1 cellular context compared by ENCODE assay signal in the genomic region with DNA sequence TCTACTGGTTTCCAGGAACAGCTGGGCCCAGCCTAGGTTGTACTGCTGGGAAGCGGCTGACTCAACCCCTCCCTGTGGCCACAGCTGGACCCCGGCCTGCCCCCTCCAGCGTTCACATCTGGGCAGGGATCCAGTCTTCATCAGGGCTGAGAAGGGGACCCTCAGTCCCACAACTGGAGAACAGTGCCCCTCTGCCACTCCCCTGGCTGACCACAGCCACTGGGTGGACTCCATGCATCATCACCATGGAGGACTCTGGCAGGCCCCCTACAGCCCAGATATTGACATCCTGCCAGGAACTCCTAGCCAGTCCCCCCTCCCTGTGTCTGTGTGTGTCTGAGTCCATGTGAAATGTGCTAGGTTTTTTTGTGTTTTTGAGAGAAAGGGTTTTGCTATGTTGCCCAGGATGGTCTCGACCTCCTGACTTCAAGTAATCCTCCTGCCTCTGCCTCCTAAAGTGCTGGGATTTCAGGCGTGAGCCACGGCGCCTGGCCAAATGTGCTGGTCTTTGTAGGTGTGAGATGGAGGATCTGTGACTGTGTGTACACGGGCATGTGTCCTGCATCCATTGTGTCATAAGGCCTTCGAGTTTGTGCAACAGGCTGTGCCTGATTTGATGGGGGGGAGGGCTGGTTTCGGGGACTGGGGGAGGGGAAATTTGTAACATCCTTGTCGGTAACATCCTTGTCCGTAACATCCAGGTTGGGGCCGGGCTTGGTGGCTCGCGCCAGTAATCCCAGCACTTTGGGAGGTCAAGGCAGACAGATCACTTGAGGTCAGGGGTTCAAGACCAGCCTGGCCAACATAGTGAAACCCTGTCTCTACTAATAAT.
A peak's percentile ranks its signal among the peaks of the same experiment; 100 is the strongest.
TF ChIP-seq lines count a peak whose summit lies in the region.

No MANE protein-coding gene starts in this region.

TF ChIP-seq in HepG2, 621 proteins besides CTCF, POLR2A, EP300 and RAD21 (continued from another document):
- TF ChIP-seq ZMYM4 (CRISPR knock-in tag; IDR thresholded peaks at IDR 0.05), result no peak
- TF ChIP-seq, protein P1, sequence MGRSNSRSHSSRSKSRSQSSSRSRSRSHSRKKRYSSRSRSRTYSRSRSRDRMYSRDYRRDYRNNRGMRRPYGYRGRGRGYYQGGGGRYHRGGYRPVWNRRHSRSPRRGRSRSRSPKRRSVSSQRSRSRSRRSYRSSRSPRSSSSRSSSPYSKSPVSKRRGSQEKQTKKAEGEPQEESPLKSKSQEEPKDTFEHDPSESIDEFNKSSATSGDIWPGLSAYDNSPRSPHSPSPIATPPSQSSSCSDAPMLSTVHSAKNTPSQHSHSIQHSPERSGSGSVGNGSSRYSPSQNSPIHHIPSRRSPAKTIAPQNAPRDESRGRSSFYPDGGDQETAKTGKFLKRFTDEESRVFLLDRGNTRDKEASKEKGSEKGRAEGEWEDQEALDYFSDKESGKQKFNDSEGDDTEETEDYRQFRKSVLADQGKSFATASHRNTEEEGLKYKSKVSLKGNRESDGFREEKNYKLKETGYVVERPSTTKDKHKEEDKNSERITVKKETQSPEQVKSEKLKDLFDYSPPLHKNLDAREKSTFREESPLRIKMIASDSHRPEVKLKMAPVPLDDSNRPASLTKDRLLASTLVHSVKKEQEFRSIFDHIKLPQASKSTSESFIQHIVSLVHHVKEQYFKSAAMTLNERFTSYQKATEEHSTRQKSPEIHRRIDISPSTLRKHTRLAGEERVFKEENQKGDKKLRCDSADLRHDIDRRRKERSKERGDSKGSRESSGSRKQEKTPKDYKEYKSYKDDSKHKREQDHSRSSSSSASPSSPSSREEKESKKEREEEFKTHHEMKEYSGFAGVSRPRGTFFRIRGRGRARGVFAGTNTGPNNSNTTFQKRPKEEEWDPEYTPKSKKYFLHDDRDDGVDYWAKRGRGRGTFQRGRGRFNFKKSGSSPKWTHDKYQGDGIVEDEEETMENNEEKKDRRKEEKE (IDR thresholded peaks at IDR 0.05), result no peak
- TF ChIP-seq, protein P2, sequence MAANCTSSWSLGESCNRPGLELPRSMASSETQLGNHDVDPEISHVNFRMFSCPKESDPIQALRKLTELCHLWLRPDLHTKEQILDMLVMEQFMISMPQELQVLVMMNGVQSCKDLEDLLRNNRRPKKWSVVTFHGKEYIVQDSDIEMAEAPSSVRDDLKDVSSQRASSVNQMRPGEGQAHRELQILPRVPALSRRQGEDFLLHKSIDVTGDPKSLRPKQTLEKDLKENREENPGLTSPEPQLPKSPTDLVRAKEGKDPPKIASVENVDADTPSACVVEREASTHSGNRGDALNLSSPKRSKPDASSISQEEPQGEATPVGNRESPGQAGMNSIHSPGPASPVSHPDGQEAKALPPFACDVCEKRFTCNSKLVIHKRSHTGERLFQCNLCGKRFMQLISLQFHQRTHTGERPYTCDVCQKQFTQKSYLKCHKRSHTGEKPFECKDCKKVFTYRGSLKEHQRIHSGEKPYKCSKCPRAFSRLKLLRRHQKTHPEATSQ (CRISPR knock-in tag; IDR thresholded peaks at IDR 0.05; ENCODE audit: borderline replicate concordance), result no peak
- peak; percentile 60; the same call in 1 of the 2 replicates for TF ChIP-seq MAZ (IDR thresholded peaks at IDR 0.05; ENCODE audit: borderline replicate concordance, low read depth, low read length)
- no peak for TF ChIP-seq MAZ (CRISPR knock-in tag; IDR thresholded peaks at IDR 0.05; ENCODE audit: low read depth)
- no peak for TF ChIP-seq KDM1A (CRISPR knock-in tag; IDR thresholded peaks at IDR 0.05)
- no peak for TF ChIP-seq ONECUT2 (CRISPR knock-in tag; IDR thresholded peaks at IDR 0.05)
- no peak for TF ChIP-seq STAT5B (CRISPR knock-in tag; IDR thresholded peaks at IDR 0.05)
- no peak for TF ChIP-seq HOXA7 (CRISPR knock-in tag; IDR thresholded peaks at IDR 0.05)
- no peak for TF ChIP-seq ZKSCAN1 (IDR thresholded peaks at IDR 0.05; ENCODE audit: low read length)
- TF ChIP-seq ZNF761 (CRISPR knock-in tag; conservative IDR thresholded peaks at IDR 0.05), result no peak
- TF ChIP-seq MEIS2 (CRISPR knock-in tag; IDR thresholded peaks at IDR 0.05), result no peak
- peak; percentile 20; the same call in 1 of the 2 replicates for TF ChIP-seq CREM (IDR thresholded peaks at IDR 0.05)
- no peak for TF ChIP-seq CREM (CRISPR knock-in tag; IDR thresholded peaks at IDR 0.05)
- TF ChIP-seq, protein P3, sequence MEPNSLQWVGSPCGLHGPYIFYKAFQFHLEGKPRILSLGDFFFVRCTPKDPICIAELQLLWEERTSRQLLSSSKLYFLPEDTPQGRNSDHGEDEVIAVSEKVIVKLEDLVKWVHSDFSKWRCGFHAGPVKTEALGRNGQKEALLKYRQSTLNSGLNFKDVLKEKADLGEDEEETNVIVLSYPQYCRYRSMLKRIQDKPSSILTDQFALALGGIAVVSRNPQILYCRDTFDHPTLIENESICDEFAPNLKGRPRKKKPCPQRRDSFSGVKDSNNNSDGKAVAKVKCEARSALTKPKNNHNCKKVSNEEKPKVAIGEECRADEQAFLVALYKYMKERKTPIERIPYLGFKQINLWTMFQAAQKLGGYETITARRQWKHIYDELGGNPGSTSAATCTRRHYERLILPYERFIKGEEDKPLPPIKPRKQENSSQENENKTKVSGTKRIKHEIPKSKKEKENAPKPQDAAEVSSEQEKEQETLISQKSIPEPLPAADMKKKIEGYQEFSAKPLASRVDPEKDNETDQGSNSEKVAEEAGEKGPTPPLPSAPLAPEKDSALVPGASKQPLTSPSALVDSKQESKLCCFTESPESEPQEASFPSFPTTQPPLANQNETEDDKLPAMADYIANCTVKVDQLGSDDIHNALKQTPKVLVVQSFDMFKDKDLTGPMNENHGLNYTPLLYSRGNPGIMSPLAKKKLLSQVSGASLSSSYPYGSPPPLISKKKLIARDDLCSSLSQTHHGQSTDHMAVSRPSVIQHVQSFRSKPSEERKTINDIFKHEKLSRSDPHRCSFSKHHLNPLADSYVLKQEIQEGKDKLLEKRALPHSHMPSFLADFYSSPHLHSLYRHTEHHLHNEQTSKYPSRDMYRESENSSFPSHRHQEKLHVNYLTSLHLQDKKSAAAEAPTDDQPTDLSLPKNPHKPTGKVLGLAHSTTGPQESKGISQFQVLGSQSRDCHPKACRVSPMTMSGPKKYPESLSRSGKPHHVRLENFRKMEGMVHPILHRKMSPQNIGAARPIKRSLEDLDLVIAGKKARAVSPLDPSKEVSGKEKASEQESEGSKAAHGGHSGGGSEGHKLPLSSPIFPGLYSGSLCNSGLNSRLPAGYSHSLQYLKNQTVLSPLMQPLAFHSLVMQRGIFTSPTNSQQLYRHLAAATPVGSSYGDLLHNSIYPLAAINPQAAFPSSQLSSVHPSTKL (CRISPR knock-in tag; IDR thresholded peaks at IDR 0.05), result peak; percentile 5; the same call in 1 of the 2 replicates
- peak; percentile 32; the same call in 1 of the 2 replicates for TF ChIP-seq BCL6 (CRISPR knock-in tag; IDR thresholded peaks at IDR 0.05)
- no peak for TF ChIP-seq ZNF564 (CRISPR knock-in tag; IDR thresholded peaks at IDR 0.05)
- peak; percentile 41; the same call in 1 of the 2 replicates for TF ChIP-seq CEBPB (IDR thresholded peaks at IDR 0.05; ENCODE audit: borderline replicate concordance, low read depth, low read length)
- no peak for TF ChIP-seq ZNF251 (CRISPR knock-in tag; IDR thresholded peaks at IDR 0.05)
- no peak for TF ChIP-seq ZNF616 (CRISPR knock-in tag; IDR thresholded peaks at IDR 0.05; ENCODE audit: low read depth)
- TF ChIP-seq HNF4G (IDR thresholded peaks at IDR 0.05; ENCODE audit: borderline replicate concordance, low read depth, low read length), result no peak
- 0 out of 2 replicates have a peak, but pooled peaks have one; percentile 25 for TF ChIP-seq HNF4G (CRISPR knock-in tag; IDR thresholded peaks at IDR 0.05; ENCODE audit: borderline replicate concordance, low read depth)
- no peak for TF ChIP-seq KDM5B (CRISPR knock-in tag; IDR thresholded peaks at IDR 0.05; ENCODE audit: borderline replicate concordance)
- TF ChIP-seq, protein P4, sequence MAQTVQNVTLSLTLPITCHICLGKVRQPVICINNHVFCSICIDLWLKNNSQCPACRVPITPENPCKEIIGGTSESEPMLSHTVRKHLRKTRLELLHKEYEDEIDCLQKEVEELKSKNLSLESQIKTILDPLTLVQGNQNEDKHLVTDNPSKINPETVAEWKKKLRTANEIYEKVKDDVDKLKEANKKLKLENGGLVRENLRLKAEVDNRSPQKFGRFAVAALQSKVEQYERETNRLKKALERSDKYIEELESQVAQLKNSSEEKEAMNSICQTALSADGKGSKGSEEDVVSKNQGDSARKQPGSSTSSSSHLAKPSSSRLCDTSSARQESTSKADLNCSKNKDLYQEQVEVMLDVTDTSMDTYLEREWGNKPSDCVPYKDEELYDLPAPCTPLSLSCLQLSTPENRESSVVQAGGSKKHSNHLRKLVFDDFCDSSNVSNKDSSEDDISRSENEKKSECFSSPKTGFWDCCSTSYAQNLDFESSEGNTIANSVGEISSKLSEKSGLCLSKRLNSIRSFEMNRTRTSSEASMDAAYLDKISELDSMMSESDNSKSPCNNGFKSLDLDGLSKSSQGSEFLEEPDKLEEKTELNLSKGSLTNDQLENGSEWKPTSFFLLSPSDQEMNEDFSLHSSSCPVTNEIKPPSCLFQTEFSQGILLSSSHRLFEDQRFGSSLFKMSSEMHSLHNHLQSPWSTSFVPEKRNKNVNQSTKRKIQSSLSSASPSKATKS (CRISPR knock-in tag; IDR thresholded peaks at IDR 0.05), result no peak
- TF ChIP-seq, protein P5, sequence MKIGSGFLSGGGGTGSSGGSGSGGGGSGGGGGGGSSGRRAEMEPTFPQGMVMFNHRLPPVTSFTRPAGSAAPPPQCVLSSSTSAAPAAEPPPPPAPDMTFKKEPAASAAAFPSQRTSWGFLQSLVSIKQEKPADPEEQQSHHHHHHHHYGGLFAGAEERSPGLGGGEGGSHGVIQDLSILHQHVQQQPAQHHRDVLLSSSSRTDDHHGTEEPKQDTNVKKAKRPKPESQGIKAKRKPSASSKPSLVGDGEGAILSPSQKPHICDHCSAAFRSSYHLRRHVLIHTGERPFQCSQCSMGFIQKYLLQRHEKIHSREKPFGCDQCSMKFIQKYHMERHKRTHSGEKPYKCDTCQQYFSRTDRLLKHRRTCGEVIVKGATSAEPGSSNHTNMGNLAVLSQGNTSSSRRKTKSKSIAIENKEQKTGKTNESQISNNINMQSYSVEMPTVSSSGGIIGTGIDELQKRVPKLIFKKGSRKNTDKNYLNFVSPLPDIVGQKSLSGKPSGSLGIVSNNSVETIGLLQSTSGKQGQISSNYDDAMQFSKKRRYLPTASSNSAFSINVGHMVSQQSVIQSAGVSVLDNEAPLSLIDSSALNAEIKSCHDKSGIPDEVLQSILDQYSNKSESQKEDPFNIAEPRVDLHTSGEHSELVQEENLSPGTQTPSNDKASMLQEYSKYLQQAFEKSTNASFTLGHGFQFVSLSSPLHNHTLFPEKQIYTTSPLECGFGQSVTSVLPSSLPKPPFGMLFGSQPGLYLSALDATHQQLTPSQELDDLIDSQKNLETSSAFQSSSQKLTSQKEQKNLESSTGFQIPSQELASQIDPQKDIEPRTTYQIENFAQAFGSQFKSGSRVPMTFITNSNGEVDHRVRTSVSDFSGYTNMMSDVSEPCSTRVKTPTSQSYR (CRISPR knock-in tag; IDR thresholded peaks at IDR 0.05; ENCODE audit: borderline replicate concordance), result peak; percentile 54; the same call in 1 of the 2 replicates
- TF ChIP-seq CCDC6 (CRISPR knock-in tag; IDR thresholded peaks at IDR 0.05), result no peak
- TF ChIP-seq ZNF605 (CRISPR knock-in tag; IDR thresholded peaks at IDR 0.05), result peak; percentile 29; the same call in 1 of the 2 replicates
